In the genomic region with DNA sequence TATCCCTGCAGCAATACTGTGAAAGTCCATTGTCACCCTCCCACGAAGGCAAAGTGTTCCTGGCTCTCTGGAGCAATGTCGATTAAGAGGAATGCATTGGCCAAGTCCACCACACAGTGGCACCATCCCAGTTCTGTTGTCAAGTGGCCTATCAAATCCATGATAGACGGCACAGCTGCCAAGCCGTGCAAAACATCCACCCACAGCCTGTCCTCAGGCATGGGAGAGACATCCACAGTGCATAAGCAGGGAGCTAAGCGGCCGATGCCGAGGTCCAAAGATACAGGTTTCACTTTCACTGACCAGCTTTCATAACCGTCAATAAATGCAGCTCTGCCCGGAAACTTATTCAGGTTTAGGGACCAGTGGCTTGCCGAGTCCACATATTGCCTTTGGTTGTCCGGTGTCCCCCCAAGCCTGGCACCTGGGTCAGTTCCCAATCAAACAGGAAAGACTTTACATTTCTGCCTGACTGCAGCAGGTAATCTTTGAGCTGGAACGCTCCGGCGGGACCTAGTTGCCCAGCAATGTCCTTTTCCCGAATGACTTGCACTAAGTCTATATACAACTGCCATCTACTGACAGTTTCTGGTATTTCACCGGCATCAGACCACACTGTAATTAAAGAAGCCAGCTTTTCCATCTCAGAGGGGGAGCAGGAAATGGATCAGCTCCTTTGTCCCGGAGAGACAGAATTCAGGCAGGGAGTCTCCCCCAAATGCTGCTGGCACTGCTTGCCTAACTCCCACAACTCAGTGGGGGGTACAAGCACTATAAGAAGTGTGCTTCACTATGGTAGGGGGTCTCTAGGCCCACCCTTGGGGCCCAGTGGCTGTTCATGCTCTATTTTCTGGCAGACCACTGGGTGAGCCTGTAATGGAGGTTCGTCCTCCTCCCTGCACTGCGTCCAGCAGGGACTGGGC, we compare ENCODE assay signal across 8 cellular contexts. TPM values are rescaled to one million over a fixed set of nuclear protein-coding genes. Genes with fewer than 3 reads are reported as not detected.
DNase-seq lines count a peak whose midpoint lies in the region; TF ChIP-seq lines count a peak whose summit lies in the region.

No MANE protein-coding gene starts in this region.

- peak overlapping the region; percentile 90 for H3K4me3 Mint-ChIP-seq in osteocyte (ENCODE audit: unreplicated experiment)

- peaks cover 21% of the 10 kb centered on the region for H3K4me1 Mint-ChIP-seq in osteocyte (ENCODE audit: unreplicated experiment)

- H3K4me1 ChIP-seq in cardiac muscle cell (ENCODE audit: low read depth) (peaks cover 6% of the 10 kb centered on the region), uterus (peaks cover 0 to under 1% of the 10 kb centered on the region in 2 donors)

- H3K27ac ChIP-seq in cardiac muscle cell (peak overlapping the region; percentile 74), uterus (peak overlapping the region; percentile 90 to 94)

- TF ChIP-seq CTCF in cardiac muscle cell (IDR thresholded peaks at IDR 0.05; ENCODE audit: low read depth, low read length) (peak; percentile 70), osteocyte (IDR thresholded peaks at IDR 0.05) (peak; percentile 65), uterus (IDR thresholded peaks at IDR 0.05) (peak; percentile 84 to 93 (median 88))

- DNase-seq in DMS79 (lab: John Stamatoyannopoulos, UW) (peak; percentile 73), H7 (peak; percentile 74), NCI-H128 (lab: John Stamatoyannopoulos, UW; ENCODE audit: unreplicated experiment) (peak; percentile 70), SW 1271 (lab: John Stamatoyannopoulos, UW) (peak; percentile 38 to 88), amniotic epithelial cell (ENCODE audit: low read depth) (peak; percentile 74), cardiac muscle cell (ENCODE audit: low read depth in 1 of 2, low spot score in 1 of 2) (peak; percentile 89 to 93), osteocyte (ENCODE audit: extremely low spot score, unreplicated experiment) (peak; percentile 86), uterus (peak; percentile 69 to 87)

- no peaks in the 10 kb centered on the region for H3K9me3 Mint-ChIP-seq in osteocyte (ENCODE audit: unreplicated experiment)

- peaks cover 6% of the 10 kb centered on the region for H3K36me3 Mint-ChIP-seq in osteocyte (ENCODE audit: unreplicated experiment)

- H3K27me3 Mint-ChIP-seq in osteocyte (ENCODE audit: unreplicated experiment) = no peaks in the 10 kb centered on the region

- H3K36me3 ChIP-seq in H7 (replicated peaks; ENCODE audit: control insufficient read depth, insufficient read depth, low read length) = no peaks in the 10 kb centered on the region; the same call in 1 of the 2 replicates
- peaks cover 6% of the 10 kb centered on the region for H3K36me3 ChIP-seq in cardiac muscle cell
- H3K36me3 ChIP-seq in uterus = no peaks in the 10 kb centered on the region

- H3K27me3 ChIP-seq in H7 (ENCODE audit: control insufficient read depth, insufficient read depth, low read length) (no peaks in the 10 kb centered on the region), cardiac muscle cell (no peaks in the 10 kb centered on the region), uterus (no peaks in the 10 kb centered on the region)

- no peaks in the 10 kb centered on the region for H3K9me3 ChIP-seq in cardiac muscle cell (ENCODE audit: low read depth)
- no peaks in the 10 kb centered on the region for H3K9me3 ChIP-seq in uterus

- intact Hi-C loops in uterus (cut with DNase I; ENCODE audit: low total_unique reads) = loop anchor here (10.0 kb wide), 1 partner anchor 221 kb away; no protein-coding TSS in a partner anchor

- no peak for TF ChIP-seq POLR2A in uterus (IDR thresholded peaks at IDR 0.05)

- H3K4me3 ChIP-seq in H7 (ENCODE audit: insufficient read depth, low read depth, low read length) (peak overlapping the region; percentile 32), cardiac muscle cell (peak overlapping the region; percentile 20), uterus (peak overlapping the region; percentile 62 to 66)

- peak overlapping the region; percentile 97 for H3K27ac Mint-ChIP-seq in osteocyte (ENCODE audit: unreplicated experiment)

RNA-seq across cellular contexts. Expression of a gene that starts 6.3 kb away (rescaled TPM):
- 6.5 and 8.1 TPM in 2 replicates for total RNA-seq in H7 (2014; rRNA removed; shearing (Covaris generic))
- total RNA-seq in cardiac muscle cell (11.2 and 13.3 TPM in 2 replicates), osteocyte (6.2 and 7.3 TPM in 2 replicates), uterus (10 to 100 TPM in 1 of 4 donors, 1 to 10 TPM in 2, under 1 TPM in 1; 0.29 to 12.3 (median 5.1) TPM)
- polyA plus RNA-seq in cardiac muscle cell = 7.2 and 7.8 TPM in 2 replicates

RNA-seq across cellular contexts. Expression of a gene that starts 20.1 kb away (rescaled TPM):
- total RNA-seq in H7 (2014; rRNA removed; shearing (Covaris generic)) = 5.6 and 5.8 TPM in 2 replicates
- total RNA-seq in cardiac muscle cell = 5.0 and 8.1 TPM in 2 replicates
- polyA plus RNA-seq in cardiac muscle cell = 3.8 and 6.8 TPM in 2 replicates
- total RNA-seq in osteocyte = 4.1 and 6.2 TPM in 2 replicates
- total RNA-seq in uterus = 10 to 100 TPM in 3 of 4 donors, 1 to 10 TPM in 1; 3.5 to 63.8 (median 31.5) TPM

RNA-seq across cellular contexts. Expression of a gene that starts 43.5 kb away (rescaled TPM):
- 4.6 and 7.1 TPM in 2 replicates for total RNA-seq in H7 (2014; rRNA removed; shearing (Covaris generic))
- total RNA-seq in cardiac muscle cell (7.6 and 12.0 TPM in 2 replicates), osteocyte (4.5 and 5.7 TPM in 2 replicates), uterus (10 to 100 TPM in 2 of 4 donors, 1 to 10 TPM in 2; 3.8 to 22.2 (median 8.4) TPM)
- 7.0 and 7.3 TPM in 2 replicates for polyA plus RNA-seq in cardiac muscle cell

Comparison
In these comparisons a context has a peak if more than half of its experiments do, and no peak if none do; other contexts are left out.
1. Peak in every context shown above with its lines: DNase-seq, H3K4me3 ChIP-seq and H3K27ac ChIP-seq.